Comparison of ENCODE assay signal across 4 cellular contexts in genomic region chr12:67665679-67666078, GRCh38.
TF ChIP-seq lines count a peak whose summit lies in the region.

No MANE protein-coding gene starts in this region.

TF ChIP-seq in SK-N-SH, 30 proteins besides CTCF, POLR2A, EP300 and RAD21:
- TF ChIP-seq SIN3A (IDR thresholded peaks at IDR 0.05; ENCODE audit: borderline replicate concordance, low read depth, low read length) (no peak), POLR2AphosphoS5 (IDR thresholded peaks at IDR 0.05; ENCODE audit: low read depth, low read length) (peak; percentile 10; the same call in 1 of the 2 replicates), TAF1 (IDR thresholded peaks at IDR 0.05; ENCODE audit: borderline replicate concordance, low read depth, low read length) (no peak)
TF ChIP-seq in SK-N-SH: peak in this region for 1.

TF ChIP-seq in SK-N-SH treated with all-trans-retinoic acid at 6 μM for 48 hours, 23 proteins besides CTCF, POLR2A, EP300 and RAD21:
- TF ChIP-seq ZNF70 (CRISPR knock-in tag; IDR thresholded peaks at IDR 0.05) (no peak), ISL1 (CRISPR knock-in tag; IDR thresholded peaks at IDR 0.05) (no peak), GLIS3 (CRISPR knock-in tag; IDR thresholded peaks at IDR 0.05) (no peak; the same call in 1 of the 2 replicates), ZNF8 (CRISPR knock-in tag; IDR thresholded peaks at IDR 0.05) (no peak), TCF4 (CRISPR knock-in tag; IDR thresholded peaks at IDR 0.05; ENCODE audit: borderline replicate concordance) (no peak), RARB (CRISPR knock-in tag; IDR thresholded peaks at IDR 0.05) (no peak), OSR1 (CRISPR knock-in tag; IDR thresholded peaks at IDR 0.05) (no peak), CREB5 (CRISPR knock-in tag; IDR thresholded peaks at IDR 0.05; ENCODE audit: low read depth) (no peak), ESRRG (CRISPR knock-in tag; IDR thresholded peaks at IDR 0.05) (no peak), SNAI2 (CRISPR knock-in tag; IDR thresholded peaks at IDR 0.05) (no peak), BACH2 (CRISPR knock-in tag; IDR thresholded peaks at IDR 0.05; ENCODE audit: borderline replicate concordance) (no peak)
TF ChIP-seq in SK-N-SH treated with all-trans-retinoic acid at 6 μM for 48 hours: peak in this region for 0.

TF ChIP-seq in GM23338, 12 proteins besides CTCF, POLR2A, EP300 and RAD21 (continues in another document):
- TF ChIP-seq STAT1 (IDR thresholded peaks at IDR 0.05; ENCODE audit: unreplicated experiment) = no peak
- no peak for TF ChIP-seq EZH2 (IDR thresholded peaks at IDR 0.05; ENCODE audit: low read depth, unreplicated experiment)
- no peak for TF ChIP-seq EZH2phosphoT487 (IDR thresholded peaks at IDR 0.05; ENCODE audit: unreplicated experiment)
- TF ChIP-seq REST (IDR thresholded peaks at IDR 0.05; ENCODE audit: unreplicated experiment) = no peak
- TF ChIP-seq JUNB (IDR thresholded peaks at IDR 0.05; ENCODE audit: unreplicated experiment) = no peak
- TF ChIP-seq ZNF331 (CRISPR knock-in tag; IDR thresholded peaks at IDR 0.05; ENCODE audit: low read depth) = no peak
- TF ChIP-seq POLR2AphosphoS5 (IDR thresholded peaks at IDR 0.05; ENCODE audit: low read depth) = no peak
- TF ChIP-seq ZNF462 (CRISPR knock-in tag; IDR thresholded peaks at IDR 0.05) = no peak

TF ChIP-seq in H1, 55 proteins besides CTCF, POLR2A, EP300 and RAD21:
- TF ChIP-seq, protein P1, sequence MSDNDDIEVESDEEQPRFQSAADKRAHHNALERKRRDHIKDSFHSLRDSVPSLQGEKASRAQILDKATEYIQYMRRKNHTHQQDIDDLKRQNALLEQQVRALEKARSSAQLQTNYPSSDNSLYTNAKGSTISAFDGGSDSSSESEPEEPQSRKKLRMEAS (IDR thresholded peaks at IDR 0.05) = no peak
- TF ChIP-seq YY1 (IDR thresholded peaks at IDR 0.05; ENCODE audit: low read depth, low read length) = peak; percentile 45; the same call in 1 of the 2 replicates
